8 cellular contexts compared by ENCODE assay signal in genomic region chr12:123115409-123116111, GRCh38. TPM values are rescaled to one million over a fixed set of nuclear protein-coding genes. Genes with fewer than 3 reads are reported as not detected.
DNase-seq lines count a peak whose midpoint lies in the region; ATAC-seq and TF ChIP-seq lines count a peak whose summit lies in the region.

No MANE protein-coding gene starts in this region.

- H3K4me1 ChIP-seq in body of pancreas = peaks cover 18% of the 10 kb centered on the region
- peaks cover 9 to 13% of the 10 kb centered on the region in 2 donors for H3K4me1 ChIP-seq in uterus
- H3K4me1 ChIP-seq in neuronal stem cell (ENCODE audit: control insufficient read depth in 2 of 2, insufficient read depth in 1 of 2, low read depth in 1 of 2, low read length in 2 of 2) = peaks cover 15 to 29% of the 10 kb centered on the region in 2 donors

- ATAC-seq in body of pancreas = peak; percentile 74
- ATAC-seq in HG02642 (IDR thresholded peaks at IDR 0.05; ENCODE audit: poor library complexity, unreplicated experiment) = no peak

- intact Hi-C loops in body of pancreas (cut with DNase I) (no loop called here), uterus (cut with DNase I; ENCODE audit: low total_unique reads) (no loop called here)

- no peak overlapping the region for H3K9ac ChIP-seq in neuronal stem cell (ENCODE audit: low read depth, low read length, poor library complexity)

- H2BK12ac ChIP-seq in neuronal stem cell (ENCODE audit: low read length) = no peak overlapping the region

- H3K27ac ChIP-seq in body of pancreas (peak overlapping the region in 1 of 4 donors; percentile 2), uterus (peak overlapping the region; percentile 87 to 91), neuronal stem cell (replicated peaks; ENCODE audit: low read length) (no peak overlapping the region)

- no peak overlapping the region for H3K4me2 ChIP-seq in neuronal stem cell (ENCODE audit: insufficient read depth, low read length, poor library complexity, severe bottlenecking)

- H2BK120ac ChIP-seq in neuronal stem cell (ENCODE audit: low read depth, low read length) = no peak overlapping the region

- H3K18ac ChIP-seq in neuronal stem cell (ENCODE audit: low read length) = no peak overlapping the region

- no peak overlapping the region for H2AK5ac ChIP-seq in neuronal stem cell (ENCODE audit: low read depth, low read length)

- H4K91ac ChIP-seq in neuronal stem cell (ENCODE audit: low read depth, low read length, poor library complexity) = no peak overlapping the region

- TF ChIP-seq CTCF in AG04449 (IDR thresholded peaks at IDR 0.05; ENCODE audit: insufficient read depth, low read length, missing control alignments) = no peak
- no peak for TF ChIP-seq CTCF in body of pancreas (IDR thresholded peaks at IDR 0.05)
- TF ChIP-seq CTCF in uterus (IDR thresholded peaks at IDR 0.05) = no peak

- WGBS in body of pancreas, 2 donors = 66 to 72% methylated on average over 7 to 8 of the region's 8 CpGs
- WGBS in neuronal stem cell (ENCODE audit: extremely low coverage in 2 of 2, insufficient read length in 2 of 2, insufficient replicate concordance in 1 of 2), 2 donors = no CpG with 5 or more reads among the region's 8 CpGs

- DNase-seq in AG04449 (ENCODE audit: low read depth, low spot score) = peak; percentile 81
- DNase-seq in HS-5 (ENCODE audit: low read depth) = peak; percentile 75
- peak in 3 of 4 donors; percentile 19 to 65 (median 49) for DNase-seq in body of pancreas
- peak; percentile 84 for DNase-seq in medulla oblongata (ENCODE audit: extremely low spot score)
- DNase-seq in uterus = peak; percentile 78 to 91
- DNase-seq in NCI-H187 treated with DMSO at 0.1 percent for 48 hours (lab: John Stamatoyannopoulos, UW) = no peak
- no peak for DNase-seq in neuronal stem cell (ENCODE audit: low spot score)

- no peak overlapping the region for H4K8ac ChIP-seq in neuronal stem cell (ENCODE audit: low read depth, low read length)

- H3K9me3 ChIP-seq in body of pancreas (no peaks in the 10 kb centered on the region), uterus (no peaks in the 10 kb centered on the region), neuronal stem cell (replicated peaks in 1 of 2; ENCODE audit: control insufficient read depth in 2 of 2, insufficient read depth in 1 of 2, low read depth in 1 of 2, low read length in 2 of 2) (no peaks in the 10 kb centered on the region)

- no peaks in the 10 kb centered on the region for H3K79me1 ChIP-seq in neuronal stem cell (ENCODE audit: low read depth, low read length)

- H3K36me3 ChIP-seq in body of pancreas (replicated peaks in 1 of 2; ENCODE audit: insufficient read depth in 1 of 2, low read depth in 2 of 2) = no peaks in the 10 kb centered on the region
- H3K36me3 ChIP-seq in uterus = no peaks in the 10 kb centered on the region
- H3K36me3 ChIP-seq in neuronal stem cell (replicated peaks in 1 of 2; ENCODE audit: control insufficient read depth in 2 of 2, insufficient read depth in 2 of 2, low read length in 2 of 2) = no peaks in the 10 kb centered on the region

- H3K14ac ChIP-seq in neuronal stem cell (ENCODE audit: low read length) = no peak overlapping the region

- CTCF ChIA-PET in AG04449 (lab: Yijun Ruan, JAX) = interaction anchor here (1.0 kb wide), 1 partner anchor 11 kb away, joined by 5 read pairs; no protein-coding TSS in a partner anchor

- POLR2A ChIA-PET in AG04449 (lab: Yijun Ruan, JAX) = interaction anchor here (0.5 to 1.2 kb wide), 4 partner anchors 11 to 134 kb away, joined by 3 to 4 read pairs (median 4); no protein-coding TSS in a partner anchor

- H2AFZ ChIP-seq in neuronal stem cell (ENCODE audit: low read length) = no peak overlapping the region

- H3K23ac ChIP-seq in neuronal stem cell (ENCODE audit: low read depth, low read length, poor library complexity) = no peak overlapping the region

- H2BK5ac ChIP-seq in neuronal stem cell (ENCODE audit: low read length) = no peak overlapping the region

- H3K4me3 ChIP-seq in AG04449 (ENCODE audit: low read depth, low read length) (no peak overlapping the region), body of pancreas (no peak overlapping the region), uterus (no peak overlapping the region), neuronal stem cell (ENCODE audit: low read length in 2 of 2) (no peak overlapping the region)

- TF ChIP-seq POLR2A in body of pancreas (IDR thresholded peaks at IDR 0.05) (no peak), uterus (IDR thresholded peaks at IDR 0.05) (no peak)

- H3K27me3 ChIP-seq in body of pancreas (no peaks in the 10 kb centered on the region), uterus (no peaks in the 10 kb centered on the region), neuronal stem cell (ENCODE audit: control insufficient read depth in 3 of 3, insufficient read depth in 3 of 3, low read depth in 1 of 3, low read length in 3 of 3) (no peaks in the 10 kb centered on the region)

- H3K4ac ChIP-seq in neuronal stem cell (ENCODE audit: low read length) = no peak overlapping the region

- no peak overlapping the region for H2BK15ac ChIP-seq in neuronal stem cell (ENCODE audit: low read length)

RNA-seq across cellular contexts. Expression of gene PITPNM2, which starts 35.3 kb away (rescaled TPM):
- total RNA-seq in body of pancreas = 1 to 10 TPM; 3.6 to 7.6 TPM
- 10 to 100 TPM in 1 of 4 donors, 1 to 10 TPM in 2, under 1 TPM in 1; 0.59 to 35.1 (median 4.2) TPM for total RNA-seq in uterus
- polyA plus RNA-seq in neuronal stem cell (2013, experiment 1 of 2) = 1.3 TPM
- 1.3 TPM for polyA plus RNA-seq in neuronal stem cell (2013, experiment 2 of 2)

Comparison
In these comparisons a context has a peak if more than half of its experiments do, and no peak if none do; other contexts are left out.
1. DNase-seq: peak in AG04449 (single experiment), HS-5 (single experiment), body of pancreas (3 of 4), medulla oblongata (single experiment) and uterus (2 of 2); none in NCI-H187 treated with DMSO at 0.1 percent for 48 hours (single experiment) and neuronal stem cell (single experiment).